31 cellular contexts compared by ENCODE assay signal in the genomic region with DNA sequence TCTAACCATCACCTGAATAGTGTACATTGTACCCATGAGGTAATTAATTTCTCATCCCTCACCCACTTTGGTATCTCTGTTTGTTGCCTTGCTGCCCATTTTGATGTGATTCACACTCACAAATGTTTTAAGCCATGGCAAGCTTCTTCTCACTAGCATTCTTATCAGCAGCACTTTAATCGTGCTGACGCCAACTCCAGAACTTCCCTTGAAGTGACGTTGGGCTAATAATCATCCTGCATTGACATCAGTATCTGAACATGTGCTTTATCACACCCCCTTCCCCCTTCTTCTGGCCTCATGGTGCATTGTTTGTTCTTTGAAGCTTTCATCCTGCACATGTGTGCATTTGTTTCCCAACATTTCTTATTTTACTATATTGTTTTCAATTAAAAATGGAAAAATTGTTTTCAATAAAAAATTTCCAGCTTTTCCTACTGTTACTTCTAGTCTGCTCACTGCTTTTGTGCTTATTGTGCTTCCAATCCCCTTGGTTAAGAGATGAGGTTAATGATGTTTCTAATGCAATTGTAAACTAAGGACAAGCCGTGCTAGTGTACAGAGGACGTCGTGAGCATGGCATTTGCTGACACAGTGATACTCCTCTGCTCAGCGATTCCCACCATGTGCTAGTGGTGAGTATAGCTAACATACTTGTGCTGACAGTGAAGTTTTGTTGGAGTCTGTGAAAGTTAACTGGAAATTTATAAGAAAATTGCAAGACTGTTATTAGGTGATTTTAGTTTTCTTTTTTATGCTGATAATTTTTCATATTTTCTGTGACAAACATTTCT.
"Had no signal": no experiment of that assay in that cellular context is flagged by ENCODE, and none has a peak within 500 bp of the region (broad histone marks: within the 10 kb centered on the region; RNA-seq: fewer than 3 reads in every experiment).

No MANE protein-coding gene starts in this region.

- DNase-seq: activated CD4-positive, alpha-beta T cell treated with anti-CD3 and anti-CD28 coated beads for 48 hours; activated CD4-positive, alpha-beta T cell treated with anti-CD3 and anti-CD28 coated beads, Interleukin-2, amount 50 U/mL, for 48 hours; activated CD8-positive, alpha-beta memory T cell treated with anti-CD3 and anti-CD28 coated beads for 24 hours; activated effector memory CD4-positive, alpha-beta T cell treated with Interleukin-2 at 50 U/mL for 16 hours; activated naive CD4-positive, alpha-beta T cell treated with anti-CD3 and anti-CD28 coated beads for 36 hours; activated naive CD8-positive, alpha-beta T cell treated with anti-CD3 and anti-CD28 coated beads for 36 hours; adrenal gland; aorta; body of pancreas; cortex of kidney; effector memory CD8-positive, alpha-beta T cell; erythroblast; hippocampal formation; mucosa of descending colon; stimulated activated CD4-positive, alpha-beta T cell treated with anti-CD3 and anti-CD28 coated beads, Interleukin-1b, Interleukin-23, amount 100 ng/mL, for 48 hours; stimulated activated CD4-positive, alpha-beta T cell treated with anti-CD3 and anti-CD28 coated beads, Interleukin-4, amount 100 ng/mL, for 4 hours; stimulated activated CD8-positive, alpha-beta memory T cell treated with anti-CD3 and anti-CD28 coated beads, Interleukin-4, amount 100 ng/mL, for 48 hours; stimulated activated naive CD8-positive, alpha-beta T cell treated with anti-CD3 and anti-CD28 coated beads, Interleukin-15, amount 100 ng/mL, for 72 hours; substantia nigra; T-helper 17 cell; T1000; tibial artery; WERI-Rb-1 had no signal

- H3K27ac ChIP-seq: adrenal gland, body of pancreas, cardiac muscle cell, gastroesophageal sphincter, tibial artery, WERI-Rb-1 had no signal

- H3K27me3 ChIP-seq: adrenal gland, body of pancreas, cardiac muscle cell, gastroesophageal sphincter, tibial artery had no signal

- ATAC-seq: activated CD4-positive, CD25-positive, alpha-beta regulatory T cell treated with anti-CD3 and anti-CD28 coated beads, Interleukin-2, amount 50 U/mL, for 24 hours; body of pancreas; effector memory CD8-positive, alpha-beta T cell; gastroesophageal sphincter; mucosa of descending colon; sciatic nerve; stimulated activated memory B cell treated with anti-CD40 and anti-IgM and Interleukin-4, amounts not matched to agents 10 μg/mL and 1 μg/mL and 100 μg/mL, for 72 hours; stimulated activated naive CD8-positive, alpha-beta T cell treated with anti-CD3 and anti-CD28 coated beads, Interleukin-15, amount 100 ng/mL, for 72 hours; T-helper 17 cell had no signal

- H3K36me3 ChIP-seq: adrenal gland, cardiac muscle cell, WERI-Rb-1 had no signal

- H3K9me3 ChIP-seq: adrenal gland, body of pancreas, gastroesophageal sphincter, mucosa of descending colon, tibial artery had no signal

- H3K4me3 ChIP-seq: adrenal gland, body of pancreas, cardiac muscle cell, gastroesophageal sphincter, lung, mucosa of descending colon, smooth muscle cell, tibial artery had no signal

- FAIRE-seq: keratinocyte had no signal

- H3K4me1 ChIP-seq: adrenal gland, body of pancreas, gastroesophageal sphincter, tibial artery had no signal
